Comparison of ENCODE assay signal across 16 cellular contexts in the genomic region with DNA sequence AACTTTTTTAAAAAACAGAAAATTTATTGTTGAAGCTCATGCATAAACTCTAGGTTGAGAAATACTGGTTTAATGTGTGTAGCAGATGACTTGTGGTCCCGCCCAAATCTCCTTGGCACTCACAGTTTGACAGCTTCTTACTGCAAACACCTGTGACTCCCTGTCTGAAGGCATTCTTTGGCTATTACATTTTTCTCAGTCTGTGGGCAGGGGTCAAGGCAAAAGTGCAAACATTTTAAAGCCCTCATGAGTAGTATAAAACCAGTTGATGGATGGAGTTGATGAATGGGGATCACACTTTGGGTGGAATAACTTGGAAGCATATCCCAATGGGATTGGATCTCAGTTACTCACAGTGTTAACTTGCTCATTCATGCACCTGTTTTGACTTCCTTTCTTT.
DNase-seq lines count a peak whose midpoint lies in the region; ATAC-seq and TF ChIP-seq lines count a peak whose summit lies in the region.
"Had no signal": no experiment of that assay in that cellular context is flagged by ENCODE, and none has a peak within 500 bp of the region (broad histone marks: within the 10 kb centered on the region; RNA-seq: fewer than 3 reads in every experiment).

No MANE protein-coding gene starts in this region.

- CTCF ChIA-PET in activated CD8-positive, alpha-beta memory T cell treated with anti-CD3 and anti-CD28 coated beads, Interleukin-2, amount 10 ng/mL, durations not matched to agents 7 days and 5 days (lab: Charles Lee): no interaction called here

- H3K4me3 ChIP-seq in epithelial cell of esophagus (ENCODE audit: low read length) (no peak overlapping the region), retinal pigment epithelial cell (ENCODE audit: low read length) (no peak overlapping the region)
- H3K4me3 ChIP-seq: BLaER1 had no signal

- H3K4me1 Mint-ChIP-seq in activated CD8-positive, alpha-beta memory T cell treated with anti-CD3 and anti-CD28 coated beads, Interleukin-2, amount 10 ng/mL, durations not matched to agents 7 days and 5 days: no peaks in the 10 kb centered on the region
- H3K4me1 Mint-ChIP-seq: CD8-positive, alpha-beta memory T cell had no signal

- no peak for TF ChIP-seq CTCF in epithelial cell of esophagus (IDR thresholded peaks at IDR 0.05; ENCODE audit: insufficient read depth, low read depth, low read length, missing control alignments)
- no peak for TF ChIP-seq CTCF in retinal pigment epithelial cell (conservative IDR thresholded peaks at IDR 0.05; ENCODE audit: low read depth, low read length)

- H3K36me3 Mint-ChIP-seq in activated CD8-positive, alpha-beta memory T cell treated with anti-CD3 and anti-CD28 coated beads, Interleukin-2, amount 10 ng/mL, durations not matched to agents 7 days and 5 days: no peaks in the 10 kb centered on the region
- H3K36me3 Mint-ChIP-seq: CD8-positive, alpha-beta memory T cell had no signal

- H3K9me3 Mint-ChIP-seq in activated CD8-positive, alpha-beta memory T cell treated with anti-CD3 and anti-CD28 coated beads, Interleukin-2, amount 10 ng/mL, durations not matched to agents 7 days and 5 days (ENCODE audit: low read depth): peaks cover 9% of the 10 kb centered on the region
- H3K9me3 Mint-ChIP-seq: H9 had no signal

- no peak for ATAC-seq in activated CD8-positive, alpha-beta memory T cell treated with anti-CD3 and anti-CD28 coated beads, Interleukin-2, amount 10 ng/mL, durations not matched to agents 7 days and 5 days
- no peak for ATAC-seq in HG03175 (IDR thresholded peaks at IDR 0.05; ENCODE audit: unreplicated experiment)
- ATAC-seq: HepG2 had no signal

- no peak overlapping the region for H3K27ac Mint-ChIP-seq in activated CD8-positive, alpha-beta memory T cell treated with anti-CD3 and anti-CD28 coated beads, Interleukin-2, amount 10 ng/mL, durations not matched to agents 7 days and 5 days
- H3K27ac Mint-ChIP-seq: CD8-positive, alpha-beta memory T cell; H9 had no signal

- no peak overlapping the region for H3K4me3 Mint-ChIP-seq in activated CD8-positive, alpha-beta memory T cell treated with anti-CD3 and anti-CD28 coated beads, Interleukin-2, amount 10 ng/mL, durations not matched to agents 7 days and 5 days
- H3K4me3 Mint-ChIP-seq: CD8-positive, alpha-beta memory T cell; H9 had no signal

- H3K27me3 Mint-ChIP-seq in activated CD8-positive, alpha-beta memory T cell treated with anti-CD3 and anti-CD28 coated beads, Interleukin-2, amount 10 ng/mL, durations not matched to agents 7 days and 5 days: no peaks in the 10 kb centered on the region
- H3K27me3 Mint-ChIP-seq: CD8-positive, alpha-beta memory T cell had no signal

- DNase-seq in A172 (ENCODE audit: low spot score): peak; percentile 39
- peak; percentile 54 for DNase-seq in NCI-H69 (lab: John Stamatoyannopoulos, UW)
- DNase-seq in epithelial cell of esophagus (ENCODE audit: low read depth): peak; percentile 1
- DNase-seq in retinal pigment epithelial cell (ENCODE audit: low read depth): peak; percentile 13
- DNase-seq in activated effector memory CD4-positive, alpha-beta T cell treated with Interleukin-2 at 50 U/mL for 16 hours: no peak
- no peak for DNase-seq in activated CD8-positive, alpha-beta memory T cell treated with anti-CD3 and anti-CD28 coated beads, Interleukin-2, amount 10 ng/mL, durations not matched to agents 7 days and 5 days
- DNase-seq: AML-193; Caco-2; CD8-positive, alpha-beta memory T cell; DND-41; GDM1; GOT3; H9 had no signal

Comparison
In these comparisons a context has a peak if more than half of its experiments do, and no peak if none do; other contexts are left out.
1. DNase-seq: peak in A172 (single experiment), NCI-H69 (single experiment), epithelial cell of esophagus (single experiment) and retinal pigment epithelial cell (single experiment); none in activated effector memory CD4-positive, alpha-beta T cell treated with Interleukin-2 at 50 U/mL for 16 hours (single experiment) and activated CD8-positive, alpha-beta memory T cell treated with anti-CD3 and anti-CD28 coated beads, Interleukin-2, amount 10 ng/mL, durations not matched to agents 7 days and 5 days (single experiment).